Comparison of ENCODE assay signal across 3 cellular contexts in the genomic region with DNA sequence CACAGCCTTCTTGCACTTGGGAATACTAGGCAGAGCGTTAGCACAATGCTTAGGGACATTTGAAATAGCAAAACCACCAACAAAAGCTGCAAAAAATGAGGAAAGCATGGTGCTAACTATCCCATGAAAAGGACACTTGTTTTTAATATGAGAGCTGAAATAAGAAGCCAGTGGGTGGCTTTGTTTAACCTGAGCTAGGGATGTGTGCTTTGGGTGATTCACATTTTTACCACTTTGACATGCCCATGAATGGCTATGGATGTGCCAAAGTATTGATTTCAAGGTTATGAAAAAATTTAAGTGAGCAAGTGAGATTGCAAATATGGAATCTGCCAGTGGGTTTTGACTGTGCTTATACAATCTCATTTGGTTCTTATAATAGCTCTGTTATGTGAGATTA.
"Had no signal": no experiment of that assay in that cellular context is flagged by ENCODE, and none has a peak within 500 bp of the region (broad histone marks: within the 10 kb centered on the region; RNA-seq: fewer than 3 reads in every experiment).

No MANE protein-coding gene starts in this region.

- H3K4me3 ChIP-seq: GM12878 had no signal

- DNase-seq: GDM1, GF-D8 had no signal

- ATAC-seq: GM12878 had no signal
